ENCODE assay signal across 19 cellular contexts in genomic region chr7:129498021-129498420, GRCh38. TPM values are rescaled to one million over a fixed set of nuclear protein-coding genes. Genes with fewer than 3 reads are reported as not detected.
"Had no signal": no experiment of that assay in that cellular context is flagged by ENCODE, and none has a peak within 500 bp of the region (broad histone marks: within the 10 kb centered on the region; RNA-seq: fewer than 3 reads in every experiment).

No MANE protein-coding gene starts in this region.

- H3K4me3 Mint-ChIP-seq: activated CD4-positive, alpha-beta T cell treated with anti-CD3 and anti-CD28 coated beads, Interleukin-2, amount 10 ng/mL, durations not matched to agents 7 days and 5 days; mesothelial cell of epicardium; nephron had no signal

- H3K9me3 Mint-ChIP-seq: activated CD4-positive, alpha-beta T cell treated with anti-CD3 and anti-CD28 coated beads, Interleukin-2, amount 10 ng/mL, durations not matched to agents 7 days and 5 days; mesothelial cell of epicardium; nephron had no signal

- H3K36me3 Mint-ChIP-seq: mesothelial cell of epicardium had no signal

- H3K9me3 ChIP-seq: body of pancreas, colonic mucosa, lower lobe of right lung, prostate gland, thoracic aorta had no signal

- H3K36me3 ChIP-seq: colonic mucosa, lower lobe of right lung, prostate gland, thoracic aorta had no signal

- DNase-seq: activated CD4-positive, alpha-beta T cell treated with anti-CD3 and anti-CD28 coated beads, Interleukin-2, amount 10 ng/mL, durations not matched to agents 7 days and 5 days; activated CD4-positive, CD25-positive, alpha-beta regulatory T cell; activated naive CD4-positive, alpha-beta T cell treated with Interleukin-2 at 50 U/mL for 16 hours; body of pancreas; caudate nucleus; colonic mucosa; hypothalamus; islet precursor cell; left colon; lower lobe of right lung; right cardiac atrium; stimulated activated CD4-positive, alpha-beta T cell treated with anti-CD3 and anti-CD28 coated beads, Interleukin-15, amount 100 ng/mL, for 24 hours; stimulated activated CD4-positive, alpha-beta T cell treated with anti-CD3 and anti-CD28 coated beads, Interleukin-2, amount 100 ng/mL, for 48 hours; SW 1271 had no signal

- H3K27ac ChIP-seq: body of pancreas, colonic mucosa, lower lobe of right lung, prostate gland, thoracic aorta had no signal

- H3K27me3 ChIP-seq: body of pancreas had no signal

- H3K27ac Mint-ChIP-seq: activated CD4-positive, alpha-beta T cell treated with anti-CD3 and anti-CD28 coated beads, Interleukin-2, amount 10 ng/mL, durations not matched to agents 7 days and 5 days; mesothelial cell of epicardium; nephron had no signal

- H3K27me3 Mint-ChIP-seq: activated CD4-positive, alpha-beta T cell treated with anti-CD3 and anti-CD28 coated beads, Interleukin-2, amount 10 ng/mL, durations not matched to agents 7 days and 5 days had no signal

- ATAC-seq: body of pancreas, left colon, lower lobe of right lung, right cardiac atrium had no signal

- H3K4me3 ChIP-seq: body of pancreas, colonic mucosa, lower lobe of right lung, prostate gland, thoracic aorta had no signal

- H3K4me1 ChIP-seq: colonic mucosa, prostate gland had no signal

RNA-seq across cellular contexts. Expression of gene SMKR1, which starts 4.3 kb away (rescaled TPM):
- total RNA-seq: left colon, right cardiac atrium, skeletal muscle tissue, thoracic aorta had no signal
